Comparison of ENCODE assay signal across 10 cellular contexts in genomic region chrX:46571423-46572294, GRCh38. TPM values are rescaled to one million over a fixed set of nuclear protein-coding genes. Genes with fewer than 3 reads are reported as not detected.
A peak's percentile ranks its signal among the peaks of the same experiment; 100 is the strongest.
DNase-seq lines count a peak whose midpoint lies in the region; ATAC-seq lines count a peak whose summit lies in the region.
"Had no signal": no experiment of that assay in that cellular context is flagged by ENCODE, and none has a peak within 500 bp of the region (broad histone marks: within the 10 kb centered on the region; RNA-seq: fewer than 3 reads in every experiment).

No MANE protein-coding gene starts in this region.

- POLR2A ChIA-PET in activated naive CD8-positive, alpha-beta T cell treated with anti-CD3 and anti-CD28 coated beads, Interleukin-2, amount 10 ng/mL, durations not matched to agents 7 days and 5 days (lab: Charles Lee), result interaction anchor here (1.2 kb wide), 1 partner anchor 9 kb away, joined by 4 read pairs; no protein-coding TSS in a partner anchor

- H3K4me1 Mint-ChIP-seq in activated naive CD4-positive, alpha-beta T cell treated with anti-CD3 and anti-CD28 coated beads, Interleukin-2, amount 50 U/mL, for 24 hours, result peaks cover 29% of the 10 kb centered on the region
- H3K4me1 Mint-ChIP-seq in activated naive CD8-positive, alpha-beta T cell treated with anti-CD3 and anti-CD28 coated beads, Interleukin-2, amount 10 ng/mL, durations not matched to agents 7 days and 5 days, result peaks cover 20% of the 10 kb centered on the region
- H3K4me1 Mint-ChIP-seq in stimulated activated naive CD8-positive, alpha-beta T cell treated with anti-CD3 and anti-CD28 coated beads, Interleukin-15, amount 100 ng/mL, for 72 hours, result peaks cover 35% of the 10 kb centered on the region

- H3K27ac Mint-ChIP-seq in activated naive CD4-positive, alpha-beta T cell treated with anti-CD3 and anti-CD28 coated beads, Interleukin-2, amount 50 U/mL, for 24 hours, result peak overlapping the region; percentile 79
- H3K27ac Mint-ChIP-seq in activated naive CD8-positive, alpha-beta T cell treated with anti-CD3 and anti-CD28 coated beads, Interleukin-2, amount 10 ng/mL, durations not matched to agents 7 days and 5 days, result peak overlapping the region; percentile 66
- peak overlapping the region; percentile 35 to 86 for H3K27ac Mint-ChIP-seq in stimulated activated naive CD8-positive, alpha-beta T cell treated with anti-CD3 and anti-CD28 coated beads, Interleukin-15, amount 100 ng/mL, for 72 hours

- H3K9me3 Mint-ChIP-seq in activated naive CD4-positive, alpha-beta T cell treated with anti-CD3 and anti-CD28 coated beads, Interleukin-2, amount 50 U/mL, for 24 hours, result no peaks in the 10 kb centered on the region
- no peaks in the 10 kb centered on the region for H3K9me3 Mint-ChIP-seq in activated naive CD8-positive, alpha-beta T cell treated with anti-CD3 and anti-CD28 coated beads, Interleukin-2, amount 10 ng/mL, durations not matched to agents 7 days and 5 days
- no peaks in the 10 kb centered on the region for H3K9me3 Mint-ChIP-seq in stimulated activated naive CD8-positive, alpha-beta T cell treated with anti-CD3 and anti-CD28 coated beads, Interleukin-15, amount 100 ng/mL, for 72 hours

- no peak for DNase-seq in activated naive CD4-positive, alpha-beta T cell treated with anti-CD3 and anti-CD28 coated beads, Interleukin-2, amount 50 U/mL, for 16 hours
- no peak for DNase-seq in activated naive CD8-positive, alpha-beta T cell treated with anti-CD3 and anti-CD28 coated beads, Interleukin-2, amount 10 ng/mL, durations not matched to agents 7 days and 5 days
- no peak for DNase-seq in stimulated activated naive CD8-positive, alpha-beta T cell treated with anti-CD3 and anti-CD28 coated beads, Interleukin-15, amount 100 ng/mL, for 72 hours
- DNase-seq: amygdala, foreskin melanocyte had no signal

- H3K4me3 Mint-ChIP-seq in activated naive CD4-positive, alpha-beta T cell treated with anti-CD3 and anti-CD28 coated beads, Interleukin-2, amount 50 U/mL, for 24 hours, result peak overlapping the region; percentile 66
- H3K4me3 Mint-ChIP-seq in activated naive CD8-positive, alpha-beta T cell treated with anti-CD3 and anti-CD28 coated beads, Interleukin-2, amount 10 ng/mL, durations not matched to agents 7 days and 5 days, result peak overlapping the region; percentile 22
- peak overlapping the region; percentile 56 to 77 for H3K4me3 Mint-ChIP-seq in stimulated activated naive CD8-positive, alpha-beta T cell treated with anti-CD3 and anti-CD28 coated beads, Interleukin-15, amount 100 ng/mL, for 72 hours

- no peaks in the 10 kb centered on the region for H3K36me3 Mint-ChIP-seq in activated naive CD4-positive, alpha-beta T cell treated with anti-CD3 and anti-CD28 coated beads, Interleukin-2, amount 50 U/mL, for 24 hours
- H3K36me3 Mint-ChIP-seq in activated naive CD8-positive, alpha-beta T cell treated with anti-CD3 and anti-CD28 coated beads, Interleukin-2, amount 10 ng/mL, durations not matched to agents 7 days and 5 days, result peaks cover 8% of the 10 kb centered on the region

- ATAC-seq in HG02885 (IDR thresholded peaks at IDR 0.05; ENCODE audit: poor library complexity, unreplicated experiment), result peak; percentile 17
- ATAC-seq in activated naive CD8-positive, alpha-beta T cell treated with anti-CD3 and anti-CD28 coated beads, Interleukin-2, amount 10 ng/mL, durations not matched to agents 7 days and 5 days (ENCODE audit: low read depth), result no peak
- ATAC-seq in stimulated activated naive CD8-positive, alpha-beta T cell treated with anti-CD3 and anti-CD28 coated beads, Interleukin-15, amount 100 ng/mL, for 72 hours, result no peak
- no peak for ATAC-seq in GM21515 (IDR thresholded peaks at IDR 0.05; ENCODE audit: unreplicated experiment)
- no peak for ATAC-seq in GM21825 (IDR thresholded peaks at IDR 0.05; ENCODE audit: unreplicated experiment)
- no peak for ATAC-seq in GM18517 (IDR thresholded peaks at IDR 0.05; ENCODE audit: unreplicated experiment)

- no peaks in the 10 kb centered on the region for H3K27me3 Mint-ChIP-seq in activated naive CD4-positive, alpha-beta T cell treated with anti-CD3 and anti-CD28 coated beads, Interleukin-2, amount 50 U/mL, for 24 hours
- H3K27me3 Mint-ChIP-seq in activated naive CD8-positive, alpha-beta T cell treated with anti-CD3 and anti-CD28 coated beads, Interleukin-2, amount 10 ng/mL, durations not matched to agents 7 days and 5 days, result peaks cover 4% of the 10 kb centered on the region
- peaks cover 15% of the 10 kb centered on the region for H3K27me3 Mint-ChIP-seq in stimulated activated naive CD8-positive, alpha-beta T cell treated with anti-CD3 and anti-CD28 coated beads, Interleukin-15, amount 100 ng/mL, for 72 hours

RNA-seq across cellular contexts. Expression of gene CHST7, which starts 1.9 kb away (rescaled TPM):
- total RNA-seq in activated naive CD8-positive, alpha-beta T cell treated with anti-CD3 and anti-CD28 coated beads, Interleukin-2, amount 10 ng/mL, durations not matched to agents 7 days and 5 days, result 1 to 10 TPM; 5.7 to 6.7 TPM

RNA-seq across cellular contexts. Expression of gene ZNF674, which starts 26.4 kb away (rescaled TPM):
- 1 to 10 TPM; 4.7 to 5.4 TPM for total RNA-seq in activated naive CD8-positive, alpha-beta T cell treated with anti-CD3 and anti-CD28 coated beads, Interleukin-2, amount 10 ng/mL, durations not matched to agents 7 days and 5 days
